Comparison of ENCODE assay signal across 29 cellular contexts in the genomic region with DNA sequence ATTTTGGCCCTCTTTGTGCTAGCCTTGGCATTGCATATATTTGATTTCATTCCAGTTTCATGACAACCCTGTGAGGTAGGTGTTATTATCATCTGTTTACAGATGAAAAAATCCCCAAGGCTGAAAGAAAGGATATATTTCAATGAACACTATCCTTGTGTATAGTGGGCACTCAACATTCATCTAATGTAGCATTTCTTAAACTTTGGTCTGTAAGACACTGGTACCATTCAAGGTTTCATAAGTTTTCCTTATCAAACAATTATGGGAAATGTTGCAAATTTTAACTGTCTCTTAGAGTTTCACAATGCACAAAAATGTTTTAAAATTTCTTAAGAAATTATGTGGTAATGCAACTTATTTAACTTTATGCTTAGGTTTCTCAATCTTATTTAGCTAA.
"Had no signal": no experiment of that assay in that cellular context is flagged by ENCODE, and none has a peak within 500 bp of the region (broad histone marks: within the 10 kb centered on the region; RNA-seq: fewer than 3 reads in every experiment).

No MANE protein-coding gene starts in this region.

- DNase-seq: immature natural killer cell; islet precursor cell; left ventricle myocardium inferior; mesendoderm; naive B cell; natural killer cell; nephron progenitor cell; occipital lobe; ovary; right cardiac atrium; stimulated activated CD4-positive, alpha-beta T cell treated with anti-CD3 and anti-CD28 coated beads, Interleukin-12 subunit alpha, Interleukin-12 subunit beta, amount 100 ng/mL, for 4 hours; stimulated activated CD4-positive, alpha-beta T cell treated with anti-CD3 and anti-CD28 coated beads, Interleukin-15, amount 100 ng/mL, for 24 hours; stimulated activated CD4-positive, alpha-beta T cell treated with anti-CD3 and anti-CD28 coated beads, Interleukin-2, amount 100 ng/mL, for 24 hours; stimulated activated CD4-positive, alpha-beta T cell treated with anti-CD3 and anti-CD28 coated beads, Interleukin-4, amount 100 ng/mL, for 1 hour; stimulated activated naive B cell treated with anti-CD40 and anti-IgM and Interleukin-4, amounts not matched to agents 10 μg/mL and 1 μg/mL and 100 μg/mL, for 72 hours; stimulated activated naive CD8-positive, alpha-beta T cell treated with anti-CD3 and anti-CD28 coated beads, Interleukin-15, Interleukin-2, amounts not matched to agents 100 U/mL and 50 U/mL, for 24 hours; stomach; testis; thyroid gland; transverse colon; upper lobe of left lung had no signal

- H3K27ac ChIP-seq: left ventricle myocardium inferior, neural progenitor cell, neutrophil, ovary, skin epidermis, stomach, testis, thyroid gland, transverse colon, upper lobe of left lung, vagina had no signal

- H3K36me3 Mint-ChIP-seq: immature natural killer cell; mesothelial cell of epicardium; naive B cell; natural killer cell; neural progenitor cell; stimulated activated naive B cell treated with anti-CD40 and anti-IgM and Interleukin-4, amounts not matched to agents 10 μg/mL and 1 μg/mL and 100 μg/mL, for 72 hours had no signal

- H3K9me3 Mint-ChIP-seq: immature natural killer cell; mesothelial cell of epicardium; natural killer cell; nephron progenitor cell; neural progenitor cell; stimulated activated naive B cell treated with anti-CD40 and anti-IgM and Interleukin-4, amounts not matched to agents 10 μg/mL and 1 μg/mL and 100 μg/mL, for 72 hours had no signal

- H3K4me1 Mint-ChIP-seq: immature natural killer cell; naive B cell; natural killer cell; stimulated activated naive B cell treated with anti-CD40 and anti-IgM and Interleukin-4, amounts not matched to agents 10 μg/mL and 1 μg/mL and 100 μg/mL, for 72 hours had no signal

- H3K27ac Mint-ChIP-seq: immature natural killer cell; mesothelial cell of epicardium; natural killer cell; neural progenitor cell; progenitor cell of endocrine pancreas; stimulated activated naive B cell treated with anti-CD40 and anti-IgM and Interleukin-4, amounts not matched to agents 10 μg/mL and 1 μg/mL and 100 μg/mL, for 72 hours had no signal

- ATAC-seq: natural killer cell; right cardiac atrium; sciatic nerve; stimulated activated naive B cell treated with anti-CD40 and anti-IgM and Interleukin-4, amounts not matched to agents 10 μg/mL and 1 μg/mL and 100 μg/mL, for 72 hours; stimulated activated naive CD8-positive, alpha-beta T cell treated with anti-CD3 and anti-CD28 coated beads, Interleukin-15, Interleukin-2, amounts not matched to agents 100 U/mL and 50 U/mL, for 24 hours had no signal

- H3K27me3 ChIP-seq: neural progenitor cell, neutrophil, ovary, stomach, testis, thyroid gland, transverse colon, upper lobe of left lung, vagina had no signal

- H3K27me3 Mint-ChIP-seq: progenitor cell of endocrine pancreas had no signal

- H3K4me3 Mint-ChIP-seq: immature natural killer cell; mesothelial cell of epicardium; naive B cell; natural killer cell; nephron progenitor cell; neural progenitor cell; stimulated activated naive B cell treated with anti-CD40 and anti-IgM and Interleukin-4, amounts not matched to agents 10 μg/mL and 1 μg/mL and 100 μg/mL, for 72 hours had no signal

- H3K4me3 ChIP-seq: left ventricle myocardium inferior, lung, neural progenitor cell, ovary, skin epidermis, stomach, testis, thyroid gland, transverse colon, upper lobe of left lung, vagina had no signal
